9 cellular contexts compared by ENCODE assay signal in the genomic region with DNA sequence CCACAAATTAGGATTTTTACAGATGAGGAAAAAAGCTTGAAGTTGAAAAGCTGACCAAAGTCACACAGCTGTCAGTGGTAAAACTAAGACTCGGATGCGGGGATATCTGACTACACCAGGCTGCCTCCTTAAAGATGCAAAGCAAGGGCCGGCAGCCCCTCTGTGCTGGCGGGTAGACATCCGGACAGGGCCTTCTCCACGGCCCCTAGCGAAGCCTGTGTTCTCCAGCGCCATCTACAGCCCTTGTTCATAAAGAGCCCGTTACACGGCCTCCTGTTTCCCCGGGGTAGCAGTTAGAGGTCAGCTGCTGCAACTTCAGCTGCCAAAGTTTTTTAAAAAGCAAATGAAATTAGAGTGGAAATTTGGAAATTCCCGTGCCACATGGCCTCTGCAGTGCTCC.
A peak's percentile ranks its signal among the peaks of the same experiment; 100 is the strongest.
DNase-seq lines count a peak whose midpoint lies in the region; FAIRE-seq and TF ChIP-seq lines count a peak whose summit lies in the region.
"Had no signal": no experiment of that assay in that cellular context is flagged by ENCODE, and none has a peak within 500 bp of the region (broad histone marks: within the 10 kb centered on the region; RNA-seq: fewer than 3 reads in every experiment).

No MANE protein-coding gene starts in this region.

- BruUV-seq in A673 (replicated peaks; lab: Mats Ljungman, UMichigan), result no TSS peak

- no peaks in the 10 kb centered on the region for H3K9me2 ChIP-seq in MM.1S (replicated peaks; ENCODE audit: insufficient read depth, low read length)

- peaks cover 15% of the 10 kb centered on the region; the same call in 1 of the 2 replicates for H3K4me1 Mint-ChIP-seq in HFFc6 (ENCODE audit: low read depth)
- H3K4me1 Mint-ChIP-seq: memory B cell had no signal

- H3K27ac ChIP-seq in A673 (ENCODE audit: low read depth, low read length, poor library complexity, severe bottlenecking) (no peak overlapping the region), MM.1S (ENCODE audit: low read length) (no peak overlapping the region), thyroid gland (no peak overlapping the region)

- H3K4me3 ChIP-seq in A673 (ENCODE audit: low read depth, low read length, poor library complexity, severe bottlenecking) (no peak overlapping the region), MM.1S (ENCODE audit: low read length) (no peak overlapping the region), astrocyte of the spinal cord (ENCODE audit: low read depth, low read length) (no peak overlapping the region), kidney epithelial cell (ENCODE audit: low read depth, low read length) (no peak overlapping the region), thyroid gland (replicated peaks in 1 of 3) (no peak overlapping the region)

- no peaks in the 10 kb centered on the region; the same call in 1 of the 2 replicates for H3K36me3 Mint-ChIP-seq in HFFc6 (ENCODE audit: low read depth)
- H3K36me3 Mint-ChIP-seq: memory B cell had no signal

- H3K9me3 Mint-ChIP-seq in HFFc6, result peaks cover 6% of the 10 kb centered on the region
- H3K9me3 Mint-ChIP-seq: memory B cell had no signal

- no peak overlapping the region for H3K9ac ChIP-seq in MM.1S (ENCODE audit: low read length)

- no peak for TF ChIP-seq POLR2A in GM12891 (IDR thresholded peaks at IDR 0.05; ENCODE audit: low read depth, low read length)
- no peak for TF ChIP-seq POLR2A in thyroid gland (IDR thresholded peaks at IDR 0.05)

- no peaks in the 10 kb centered on the region for H3K36me3 ChIP-seq in A673 (ENCODE audit: insufficient read depth, low read length, poor library complexity, severe bottlenecking)
- no peaks in the 10 kb centered on the region for H3K36me3 ChIP-seq in MM.1S (replicated peaks; ENCODE audit: insufficient read depth, low read length)
- no peaks in the 10 kb centered on the region for H3K36me3 ChIP-seq in kidney epithelial cell (ENCODE audit: control insufficient read depth, insufficient read depth, low read length)
- no peaks in the 10 kb centered on the region for H3K36me3 ChIP-seq in thyroid gland

- WGBS in thyroid gland, 2 donors, result 42 to 51% methylated on average over 12 of the region's 12 CpGs

- TF ChIP-seq CTCF in A673 (conservative IDR thresholded peaks at IDR 0.05; ENCODE audit: low read depth, low read length), result peak; percentile 78
- TF ChIP-seq CTCF in HFFc6 (IDR thresholded peaks at IDR 0.05), result peak; percentile 70
- TF ChIP-seq CTCF in MM.1S (IDR thresholded peaks at IDR 0.05; ENCODE audit: low read length), result peak; percentile 26
- peak; percentile 80 for TF ChIP-seq CTCF in astrocyte of the spinal cord (IDR thresholded peaks at IDR 0.05; ENCODE audit: low read depth, low read length)
- peak; percentile 90 for TF ChIP-seq CTCF in kidney epithelial cell (IDR thresholded peaks at IDR 0.05; ENCODE audit: insufficient read depth, low read length, poor library complexity, severe bottlenecking)
- peak in 2 of 6 experiments; percentile 8 to 45 for TF ChIP-seq CTCF in thyroid gland (IDR thresholded peaks at IDR 0.05)

- H2AFZ ChIP-seq in MM.1S (ENCODE audit: low read length), result no peak overlapping the region

- H3K9me3 ChIP-seq in A673 (ENCODE audit: low read depth, low read length, poor library complexity, severe bottlenecking), result no peaks in the 10 kb centered on the region
- H3K9me3 ChIP-seq in MM.1S (replicated peaks; ENCODE audit: insufficient read depth, low read length), result no peaks in the 10 kb centered on the region
- no peaks in the 10 kb centered on the region for H3K9me3 ChIP-seq in thyroid gland

- POLR2A ChIA-PET in A673 (lab: Charles Lee; ENCODE audit: low non-redundant PET), result no interaction called here

- CTCF ChIA-PET in A673 (lab: Charles Lee), result no interaction called here

- no peaks in the 10 kb centered on the region for H4K20me1 ChIP-seq in MM.1S (ENCODE audit: insufficient read depth, low read length)

- H3F3A ChIP-seq in MM.1S (ENCODE audit: insufficient read depth, low read length), result no peaks in the 10 kb centered on the region

- no peaks in the 10 kb centered on the region for H3K79me2 ChIP-seq in MM.1S (ENCODE audit: low read length)

- DNase-seq in A673 (ENCODE audit: low spot score), result peak; percentile 77
- peak; percentile 25 for DNase-seq in GM12891 (ENCODE audit: insufficient read length, low spot score)
- peak; percentile 3 for DNase-seq in HFFc6
- no peak for DNase-seq in MM.1S
- peak; percentile 51 for DNase-seq in astrocyte of the spinal cord (ENCODE audit: low read depth, low spot score)
- peak; percentile 14 for DNase-seq in kidney epithelial cell (ENCODE audit: low read depth)
- DNase-seq in thyroid gland, result peak; percentile 16 to 21
- no peak for DNase-seq in SKM-1 treated with dmso at 0.1 percent for 144 hours (lab: John Stamatoyannopoulos, UW; ENCODE audit: unreplicated experiment)

- H3K4me3 Mint-ChIP-seq in HFFc6, result peak overlapping the region; percentile 54; the same call in 1 of the 2 replicates
- H3K4me3 Mint-ChIP-seq: memory B cell had no signal

- no peak for FAIRE-seq in GM12891 (lab: Jason Lieb, UNC)

- no peak overlapping the region for H3K27ac Mint-ChIP-seq in HFFc6
- H3K27ac Mint-ChIP-seq: memory B cell had no signal

- intact Hi-C loops in A673 (cut with micrococcal nuclease; ENCODE audit: unreplicated experiment) (loop anchor here (5.0 kb wide), 1 partner anchor 152 kb away; no protein-coding TSS in a partner anchor), thyroid gland (cut with DNase I) (no loop called here)

- no peak overlapping the region for H3K4me2 ChIP-seq in MM.1S (ENCODE audit: low read depth, low read length)

- H3K4me1 ChIP-seq in A673 (ENCODE audit: insufficient read depth, low read length, poor library complexity, severe bottlenecking) (peaks cover 11% of the 10 kb centered on the region), MM.1S (ENCODE audit: low read length) (no peaks in the 10 kb centered on the region), thyroid gland (peaks cover 0 to 13% of the 10 kb centered on the region in 2 donors)

- in situ Hi-C loops in astrocyte of the spinal cord (cut with HindIII; ENCODE audit: low sequenced_read_pairs), result no loop called here

- H3K27me3 ChIP-seq in A673 (replicated peaks; ENCODE audit: insufficient read depth, low read depth, low read length, poor library complexity) (no peaks in the 10 kb centered on the region), MM.1S (replicated peaks; ENCODE audit: insufficient read depth, low read length) (no peaks in the 10 kb centered on the region), kidney epithelial cell (ENCODE audit: control insufficient read depth, insufficient read depth, low read length) (no peaks in the 10 kb centered on the region), thyroid gland (no peaks in the 10 kb centered on the region)

- H3K27me3 Mint-ChIP-seq in HFFc6 (ENCODE audit: insufficient read depth), result peaks cover 2% of the 10 kb centered on the region; the same call in 1 of the 2 replicates

TF ChIP-seq in GM12891, 5 proteins besides CTCF, POLR2A, EP300 and RAD21:
- TF ChIP-seq TAF1 (IDR thresholded peaks at IDR 0.05; ENCODE audit: low read depth, low read length) (no peak), POU2F2 (IDR thresholded peaks at IDR 0.05; ENCODE audit: low read depth, low read length) (no peak), PAX5 (IDR thresholded peaks at IDR 0.05; ENCODE audit: insufficient read depth, low read length, severe bottlenecking) (no peak), POLR2AphosphoS5 (IDR thresholded peaks at IDR 0.05; ENCODE audit: low read depth, low read length) (no peak), SPI1 (IDR thresholded peaks at IDR 0.05; ENCODE audit: low read depth, low read length) (no peak)

Comparison
In these comparisons a context has a peak if more than half of its experiments do, and no peak if none do; other contexts are left out.
1. DNase-seq: peak in A673 (single experiment), GM12891 (single experiment), HFFc6 (single experiment), astrocyte of the spinal cord (single experiment), kidney epithelial cell (single experiment) and thyroid gland (2 of 2); none in MM.1S (single experiment) and SKM-1 treated with dmso at 0.1 percent for 144 hours (single experiment).